Comparison of ENCODE assay signal across 12 cellular contexts in the genomic region with DNA sequence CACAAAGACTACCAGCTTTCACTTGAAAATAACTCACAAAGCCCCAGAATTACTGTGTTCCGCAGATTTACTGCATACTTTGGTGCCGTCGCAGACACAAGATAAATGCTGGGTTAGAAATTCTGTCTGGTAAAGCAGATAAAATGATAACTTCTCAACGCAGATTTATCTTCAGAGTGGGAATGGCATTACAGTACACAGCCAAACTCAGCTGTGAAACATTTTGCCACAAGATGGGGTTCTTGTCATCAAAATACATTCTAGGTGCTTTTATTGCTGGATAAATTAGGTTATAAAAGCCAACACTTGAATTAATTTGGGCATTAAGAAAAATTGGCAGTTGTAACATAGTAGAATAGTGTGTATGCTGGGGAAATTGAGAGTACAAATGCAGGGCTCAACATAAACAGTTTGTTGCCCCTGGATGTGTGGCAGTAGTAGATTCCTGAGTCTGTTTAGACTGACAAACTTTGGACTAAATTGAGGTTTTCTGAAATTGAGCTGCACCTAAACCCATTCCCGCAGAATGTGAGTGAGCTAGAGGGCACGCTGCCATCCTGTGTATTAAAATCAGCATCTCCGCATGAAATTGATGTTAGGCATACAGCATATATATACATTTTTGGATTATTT.
DNase-seq lines count a peak whose midpoint lies in the region; ATAC-seq, FAIRE-seq and TF ChIP-seq lines count a peak whose summit lies in the region.
"Had no signal": no experiment of that assay in that cellular context is flagged by ENCODE, and none has a peak within 500 bp of the region (broad histone marks: within the 10 kb centered on the region; RNA-seq: fewer than 3 reads in every experiment).

No MANE protein-coding gene starts in this region.

- no peaks in the 10 kb centered on the region for H3K36me3 ChIP-seq in bronchial epithelial cell (ENCODE audit: control insufficient read depth, insufficient read depth, low read length)
- no peaks in the 10 kb centered on the region for H3K36me3 ChIP-seq in aorta (ENCODE audit: control insufficient read depth in 1 of 2, insufficient read depth in 2 of 2, low read length in 1 of 2)

- H3K27ac ChIP-seq in aorta (ENCODE audit: low read depth in 1 of 2, low read length in 2 of 2): no peak overlapping the region

- H3K4me3 ChIP-seq in bronchial epithelial cell (ENCODE audit: low read depth, low read length) (no peak overlapping the region), aorta (ENCODE audit: low read length in 2 of 2) (no peak overlapping the region)

- no peaks in the 10 kb centered on the region for H3K9me3 ChIP-seq in aorta (ENCODE audit: control insufficient read depth, low read length)

- TF ChIP-seq CTCF in bronchial epithelial cell (IDR thresholded peaks at IDR 0.05; ENCODE audit: insufficient read depth, low read length, severe bottlenecking): peak; percentile 37

- H3K27me3 ChIP-seq in bronchial epithelial cell (ENCODE audit: control insufficient read depth, insufficient read depth, low read length): no peaks in the 10 kb centered on the region
- H3K27me3 ChIP-seq in aorta (ENCODE audit: control insufficient read depth in 1 of 2, insufficient read depth in 2 of 2, low read length in 1 of 2): no peaks in the 10 kb centered on the region

- ATAC-seq in Right ventricle myocardium superior (ENCODE audit: poor library complexity) (peak; percentile 74), left colon (peak; percentile 60), aorta (ENCODE audit: low FRiP score) (peak; percentile 48)

- intact Hi-C loops in Right ventricle myocardium superior (cut with DNase I): loop anchor here (5.0 to 10.0 kb wide), 2 partner anchors 204 to 477 kb away; no protein-coding TSS in a partner anchor
- intact Hi-C loops in cardiac septum (cut with DNase I): loop anchor here (5.0 kb wide), 1 partner anchor 654 kb away; no protein-coding TSS in a partner anchor
- intact Hi-C loops in left colon (cut with DNase I, micrococcal nuclease): no loop called here
- intact Hi-C loops in aorta (cut with DNase I): loop anchor here (5.0 kb wide), 2 partner anchors 474 to 654 kb away; no protein-coding TSS in a partner anchor

- no peak for DNase-seq in Right ventricle myocardium superior
- DNase-seq in cardiac septum (ENCODE audit: low spot score): no peak
- DNase-seq in bronchial epithelial cell (ENCODE audit: low read depth): peak; percentile 34
- no peak for DNase-seq in left colon
- DNase-seq in aorta: no peak
- no peak for DNase-seq in nucleus accumbens (lab: John Stamatoyannopoulos, UW)
- DNase-seq in COR-L47 (lab: John Stamatoyannopoulos, UW): no peak
- no peak for DNase-seq in urothelium cell line (ENCODE audit: low spot score)
- DNase-seq: C1 segment of cervical spinal cord, NCI-H1092, RPMI8226 had no signal

- FAIRE-seq in bronchial epithelial cell (lab: Jason Lieb, UNC) (no peak), urothelium cell line (lab: Jason Lieb, UNC) (no peak)
- FAIRE-seq: frontal cortex had no signal

- H3K4me1 ChIP-seq in aorta (ENCODE audit: control insufficient read depth in 1 of 2, insufficient read depth in 2 of 2, low read length in 2 of 2): no peaks in the 10 kb centered on the region

- 52 to 63% methylated on average over 7 of the region's 7 CpGs for WGBS in aorta, 2 donors

Comparison
In these comparisons a context has a peak if more than half of its experiments do, and no peak if none do; other contexts are left out.
1. intact Hi-C loops: an anchor here in Right ventricle myocardium superior (5.0 to 10.0 kb wide), cardiac septum (5.0 kb wide) and aorta (5.0 kb wide); none called in left colon.